8 cellular contexts compared by ENCODE assay signal in the genomic region with DNA sequence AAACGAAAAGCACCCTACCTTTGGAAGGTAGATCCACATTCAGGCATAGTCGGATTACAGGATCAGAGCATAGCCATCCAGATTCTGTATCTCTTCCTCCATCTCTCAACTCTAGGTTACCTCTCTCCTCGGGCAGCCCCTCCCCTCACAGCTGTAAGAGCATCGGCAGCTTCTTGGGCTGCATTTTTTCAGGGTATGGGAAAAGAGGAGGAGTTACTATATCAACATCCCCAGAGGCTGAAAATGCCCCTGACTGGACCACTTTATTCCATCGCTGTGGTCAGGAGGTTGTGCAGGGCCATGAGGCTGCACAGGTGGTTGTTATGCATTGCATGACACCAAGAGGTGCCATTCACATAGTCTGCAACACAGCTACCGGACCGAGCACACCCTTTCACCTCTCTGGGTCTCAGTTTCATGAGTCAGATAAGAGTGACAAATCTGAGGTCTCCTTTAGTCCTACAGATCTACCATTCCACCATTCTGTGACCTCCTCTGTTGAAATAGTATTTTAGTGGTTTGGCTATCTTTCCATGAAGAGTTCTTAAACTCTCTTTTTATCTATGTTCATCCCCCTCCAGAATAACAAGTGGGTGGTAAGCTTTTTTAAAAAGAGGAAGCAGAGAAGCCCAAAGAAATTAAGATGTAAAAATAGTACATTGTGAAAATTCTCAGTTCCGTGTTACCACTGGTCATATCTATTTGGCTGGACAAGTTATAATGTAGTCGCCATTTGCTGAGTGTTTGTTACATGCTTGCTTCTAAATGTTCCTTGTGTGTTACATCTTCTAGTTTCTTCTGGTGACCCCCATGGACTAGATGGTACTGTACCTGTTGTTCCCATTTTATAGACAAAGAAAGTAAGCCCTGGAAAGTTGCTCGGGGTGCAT. TPM values are rescaled to one million over a fixed set of nuclear protein-coding genes. Genes with fewer than 3 reads are reported as not detected.
DNase-seq lines count a peak whose midpoint lies in the region; ATAC-seq, FAIRE-seq and TF ChIP-seq lines count a peak whose summit lies in the region.

No MANE protein-coding gene starts in this region.

- DNase-seq in K562 (ENCODE audit: extremely low read depth in 1 of 4, low spot score in 3 of 4): no peak
- DNase-seq in stimulated activated CD4-positive, alpha-beta T cell treated with anti-CD3 and anti-CD28 coated beads, Interleukin-4, amount 100 ng/mL, for 4 hours: no peak
- no peak for DNase-seq in SHP77 treated with DMSO at 0.1 percent for 48 hours (lab: John Stamatoyannopoulos, UW)
- DNase-seq in mesendoderm: no peak
- DNase-seq in stimulated activated CD4-positive, alpha-beta T cell treated with anti-CD3 and anti-CD28 coated beads, Interleukin-1b, Interleukin-23, amount 100 ng/mL, for 48 hours: no peak

- no peak overlapping the region for H3K23ac ChIP-seq in mesendoderm (ENCODE audit: low read length)

- POLR2A ChIA-PET in K562 (lab: Yijun Ruan, JAX): interaction anchor here (0.6 to 0.7 kb wide), 3 partner anchors 15 to 649 kb away, joined by 3 read pairs; no protein-coding TSS in a partner anchor

- H2AK5ac ChIP-seq in mesendoderm (ENCODE audit: low read length): no peak overlapping the region

- intact Hi-C loops in K562 (cut with micrococcal nuclease): no loop called here

- no peak overlapping the region for H4K5ac ChIP-seq in mesendoderm (ENCODE audit: low read length)

- no peak overlapping the region for H3K27ac ChIP-seq in K562 (ENCODE audit: extremely low read depth, low read depth, low read length)
- no peak overlapping the region for H3K27ac ChIP-seq in mesendoderm (ENCODE audit: low read depth, low read length)

- H3K56ac ChIP-seq in mesendoderm (ENCODE audit: low read length): no peak overlapping the region

- no peak overlapping the region for H3K4ac ChIP-seq in mesendoderm (ENCODE audit: low read depth, low read length)

- no peak overlapping the region for H2BK120ac ChIP-seq in mesendoderm (ENCODE audit: low read depth, low read length)

- no peak for TF ChIP-seq EP300 in K562 (IDR thresholded peaks at IDR 0.05; ENCODE audit: low read length)

- no peak overlapping the region for H2AFZ ChIP-seq in K562 (ENCODE audit: low read depth, low read length)

- TF ChIP-seq POLR2A in K562 (conservative IDR thresholded peaks at IDR 0.05): no peak

- H3K4me2 ChIP-seq in K562 (ENCODE audit: insufficient read depth, low read length) (no peak overlapping the region), mesendoderm (ENCODE audit: low read length) (no peak overlapping the region)

- no peaks in the 10 kb centered on the region for H3K79me1 ChIP-seq in mesendoderm (ENCODE audit: low read length)

- TF ChIP-seq CTCF in K562 (IDR thresholded peaks at IDR 0.05 in 2 of 3, conservative IDR thresholded peaks at IDR 0.05 in 1 of 3; ENCODE audit: insufficient read depth in 2 of 3, low read depth in 1 of 3, low read length in 3 of 3): no peak

- no peak overlapping the region for H2BK15ac ChIP-seq in mesendoderm (replicated peaks; ENCODE audit: low read depth)

- H3K4me3 ChIP-seq in K562 (no peak overlapping the region), mesendoderm (ENCODE audit: low read length) (no peak overlapping the region)

- no peak overlapping the region for H4K8ac ChIP-seq in mesendoderm (ENCODE audit: low read depth, low read length)

- no peaks in the 10 kb centered on the region for H4K20me1 ChIP-seq in K562 (replicated peaks; ENCODE audit: control insufficient read depth, insufficient read depth, low read length)

- peaks cover 13 to 27% of the 10 kb centered on the region in 2 experiments for H3K27me3 ChIP-seq in K562 (ENCODE audit: control insufficient read depth in 2 of 2, insufficient read depth in 2 of 2, low read length in 2 of 2)
- no peaks in the 10 kb centered on the region for H3K27me3 ChIP-seq in mesendoderm (ENCODE audit: insufficient read depth, low read length, poor library complexity)

- CTCF ChIA-PET in K562 (lab: Yijun Ruan, JAX; ENCODE audit: low intra/inter-chr PET ratio): no interaction called here

- in situ Hi-C loops in K562 (cut with MboI): no loop called here

- H3K36me3 ChIP-seq in K562 (ENCODE audit: control insufficient read depth, insufficient read depth, low read length): no peaks in the 10 kb centered on the region
- H3K36me3 ChIP-seq in mesendoderm (ENCODE audit: control insufficient read depth, insufficient read depth, low read length): no peaks in the 10 kb centered on the region

- H3K9ac ChIP-seq in K562 (ENCODE audit: insufficient read depth in 1 of 2, low read depth in 2 of 2, low read length in 2 of 2): no peak overlapping the region
- no peak overlapping the region for H3K9ac ChIP-seq in mesendoderm (ENCODE audit: low read length)

- no peaks in the 10 kb centered on the region for H3K9me1 ChIP-seq in K562 (ENCODE audit: control insufficient read depth, insufficient read depth, low read length)

- WGBS in K562 (ENCODE audit: insufficient coverage, low coverage, missing lambda C conversion rate): under 1% methylated on average over 10 of the region's 10 CpGs
- no CpG with 5 or more reads among the region's 10 CpGs for WGBS in mesendoderm (ENCODE audit: extremely low coverage, insufficient coverage, low lambda C conversion rate)

- no peak overlapping the region for H3K18ac ChIP-seq in mesendoderm (ENCODE audit: low read length)

- no peaks in the 10 kb centered on the region for H3K79me2 ChIP-seq in K562 (ENCODE audit: control insufficient read depth, insufficient read depth, low read length)
- no peaks in the 10 kb centered on the region for H3K79me2 ChIP-seq in mesendoderm (ENCODE audit: control insufficient read depth, insufficient read depth, low read length)

- H2BK5ac ChIP-seq in mesendoderm (ENCODE audit: low read length): no peak overlapping the region

- no peaks in the 10 kb centered on the region; a peak in 1 of 5 replicates for H3K4me1 ChIP-seq in K562 (replicated peaks in 1 of 2; ENCODE audit: control insufficient read depth in 2 of 2, insufficient read depth in 2 of 2, low read length in 2 of 2)
- no peaks in the 10 kb centered on the region for H3K4me1 ChIP-seq in mesendoderm (ENCODE audit: control insufficient read depth, low read depth, low read length)

- 0 out of 2 replicates have a peak, but pooled peaks cover 2% of the 10 kb centered on the region for H3K9me3 ChIP-seq in K562 (replicated peaks; ENCODE audit: control insufficient read depth, insufficient read depth, low read depth, low read length)

- ATAC-seq in GM18502 (IDR thresholded peaks at IDR 0.05; ENCODE audit: poor library complexity, unreplicated experiment) (peak; percentile 87), GM21528 (IDR thresholded peaks at IDR 0.05; ENCODE audit: low FRiP score, unreplicated experiment) (peak; percentile 81), HG03520 (IDR thresholded peaks at IDR 0.05; ENCODE audit: unreplicated experiment) (peak; percentile 84), K562 (no peak)

- no TSS peak for BruUV-seq in K562 (replicated peaks; lab: Mats Ljungman, UMichigan)

- FAIRE-seq in K562 (lab: Jason Lieb, UNC): no peak

- no peak for TF ChIP-seq RAD21 in K562 (CRISPR knock-in tag; conservative IDR thresholded peaks at IDR 0.05 in 1 of 2, IDR thresholded peaks at IDR 0.05 in 1 of 2)

TF ChIP-seq in K562, 482 proteins besides CTCF, POLR2A, EP300 and RAD21 (continues in another document):
- no peak for TF ChIP-seq ZNF347 (CRISPR knock-in tag; IDR thresholded peaks at IDR 0.05; ENCODE audit: low read depth)
- TF ChIP-seq, protein P1, sequence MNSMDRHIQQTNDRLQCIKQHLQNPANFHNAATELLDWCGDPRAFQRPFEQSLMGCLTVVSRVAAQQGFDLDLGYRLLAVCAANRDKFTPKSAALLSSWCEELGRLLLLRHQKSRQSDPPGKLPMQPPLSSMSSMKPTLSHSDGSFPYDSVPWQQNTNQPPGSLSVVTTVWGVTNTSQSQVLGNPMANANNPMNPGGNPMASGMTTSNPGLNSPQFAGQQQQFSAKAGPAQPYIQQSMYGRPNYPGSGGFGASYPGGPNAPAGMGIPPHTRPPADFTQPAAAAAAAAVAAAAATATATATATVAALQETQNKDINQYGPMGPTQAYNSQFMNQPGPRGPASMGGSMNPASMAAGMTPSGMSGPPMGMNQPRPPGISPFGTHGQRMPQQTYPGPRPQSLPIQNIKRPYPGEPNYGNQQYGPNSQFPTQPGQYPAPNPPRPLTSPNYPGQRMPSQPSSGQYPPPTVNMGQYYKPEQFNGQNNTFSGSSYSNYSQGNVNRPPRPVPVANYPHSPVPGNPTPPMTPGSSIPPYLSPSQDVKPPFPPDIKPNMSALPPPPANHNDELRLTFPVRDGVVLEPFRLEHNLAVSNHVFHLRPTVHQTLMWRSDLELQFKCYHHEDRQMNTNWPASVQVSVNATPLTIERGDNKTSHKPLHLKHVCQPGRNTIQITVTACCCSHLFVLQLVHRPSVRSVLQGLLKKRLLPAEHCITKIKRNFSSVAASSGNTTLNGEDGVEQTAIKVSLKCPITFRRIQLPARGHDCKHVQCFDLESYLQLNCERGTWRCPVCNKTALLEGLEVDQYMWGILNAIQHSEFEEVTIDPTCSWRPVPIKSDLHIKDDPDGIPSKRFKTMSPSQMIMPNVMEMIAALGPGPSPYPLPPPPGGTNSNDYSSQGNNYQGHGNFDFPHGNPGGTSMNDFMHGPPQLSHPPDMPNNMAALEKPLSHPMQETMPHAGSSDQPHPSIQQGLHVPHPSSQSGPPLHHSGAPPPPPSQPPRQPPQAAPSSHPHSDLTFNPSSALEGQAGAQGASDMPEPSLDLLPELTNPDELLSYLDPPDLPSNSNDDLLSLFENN (IDR thresholded peaks at IDR 0.05; ENCODE audit: low read depth in 2 of 2, low read length in 2 of 2): no peak
- TF ChIP-seq RCOR1 (IDR thresholded peaks at IDR 0.05; ENCODE audit: borderline replicate concordance in 1 of 2, low read depth in 2 of 2, low read length in 2 of 2): 0 out of 4 replicates have a peak, but pooled peaks of 1 of the 2 experiments have one; percentile 5

RNA-seq across cellular contexts. Expression of a gene that starts 56.6 kb away (rescaled TPM):
- 17.5 and 18.4 TPM in 2 replicates for total RNA-seq in K562 (2011; cell fraction: chromatin; rRNA removed; ENCODE audit: low replicate concordance)
- total RNA-seq in K562 (2011; cell fraction: nucleolus; rRNA removed): 26.2 and 28.7 TPM in 2 replicates
- total RNA-seq in K562 (2011; cell fraction: nucleoplasm; rRNA removed): 23.0 and 27.7 TPM in 2 replicates
- 13.9 TPM in 2 replicates for total RNA-seq in K562 (2014; rRNA removed)
- total RNA-seq in K562 (2014; rRNA removed; fragmentation: Illumina TruSeq; extraction: Trizol): 10.9 and 11.5 TPM in 2 replicates
- total RNA-seq in K562 (2015; rRNA removed; fragmentation: Illumina TruSeq; extraction: Trizol): 4.4 and 4.6 TPM in 2 replicates
- total RNA-seq in K562 (2021): 18.5 and 24.0 TPM in 2 replicates
- 6.9 and 13.4 TPM in 2 replicates for polyA plus RNA-seq in K562 (2011; rRNA removed)
- polyA plus RNA-seq in K562 (2011; cell fraction: cytosol; rRNA removed): 7.5 and 14.3 TPM in 2 replicates
- polyA plus RNA-seq in K562 (2011; cell fraction: nucleus; rRNA removed): 11.3 and 11.9 TPM in 2 replicates
- polyA plus RNA-seq in K562 (2012): 8.3 and 42.0 TPM in 2 replicates
- polyA plus RNA-seq in K562 (2014; fragmentation: Illumina TruSeq; extraction: Trizol): 16.4 and 18.0 TPM in 2 replicates
- 1 to 10 TPM; 5.0 to 6.8 TPM for polyA plus RNA-seq in K562 (2014; fragmentation: Nextera tagmentation; extraction: Ambion mirVana)
- polyA plus RNA-seq in K562 (2014; rRNA removed): 9.8 and 11.6 TPM in 2 replicates
- polyA minus RNA-seq in K562 (2011; rRNA and poly(A)+ RNA removed): 14.3 and 23.1 TPM in 2 replicates
- polyA minus RNA-seq in K562 (2011; cell fraction: cytosol; rRNA and poly(A)+ RNA removed): 10.3 and 18.3 TPM in 2 replicates
- 4.3 and 8.0 TPM in 2 replicates for polyA minus RNA-seq in K562 (2011; cell fraction: nucleus; rRNA and poly(A)+ RNA removed)
- polyA plus RNA-seq in mesendoderm (2013, experiment 1 of 2): 0.59 TPM
- 0.69 TPM for polyA plus RNA-seq in mesendoderm (2013, experiment 2 of 2)
